ENCODE assay signal across 1 cellular context in genomic region chr2:197499594-197500502, GRCh38.
TF ChIP-seq lines count a peak whose summit lies in the region.

HSPD1 (minus strand) TSS chr2:197499840; CDS start chr2:197498848, 992 bp downstream.
HSPE1 (plus strand) TSS chr2:197500379; CDS start chr2:197500437, 58 bp downstream.

TF ChIP-seq in K562, 482 proteins besides CTCF, POLR2A, EP300 and RAD21 (continued from another document and continues in another):
- TF ChIP-seq E2F5 (CRISPR knock-in tag; IDR thresholded peaks at IDR 0.05) = peak; percentile 81; the same call in 1 of the 2 replicates
- no peak; the same call in 1 of the 2 replicates for TF ChIP-seq GTF2E2 (tag; IDR thresholded peaks at IDR 0.05)
- TF ChIP-seq KLF6 (CRISPR knock-in tag; IDR thresholded peaks at IDR 0.05; ENCODE audit: borderline replicate concordance) = peak; percentile 82; the same call in 1 of the 2 replicates
- TF ChIP-seq SOX6 (IDR thresholded peaks at IDR 0.05) = peak; percentile 32; the same call in 1 of the 2 replicates
- TF ChIP-seq GATA2 (CRISPR knock-in tag; IDR thresholded peaks at IDR 0.05) = no peak
- no peak for TF ChIP-seq SRSF9 (IDR thresholded peaks at IDR 0.05; ENCODE audit: borderline replicate concordance, low read depth, low read length)
- TF ChIP-seq C11orf30 (IDR thresholded peaks at IDR 0.05; ENCODE audit: low read depth) = peak; percentile 53; the same call in 1 of the 2 replicates
- no peak for TF ChIP-seq ZNF395 (CRISPR knock-in tag; IDR thresholded peaks at IDR 0.05)
- 0 out of 2 replicates have a peak, but pooled peaks have one; percentile 55 for TF ChIP-seq ATF6 (CRISPR knock-in tag; IDR thresholded peaks at IDR 0.05)
- no peak for TF ChIP-seq ZNF239 (CRISPR knock-in tag; IDR thresholded peaks at IDR 0.05)
- no peak for TF ChIP-seq ZNF57 (CRISPR knock-in tag; IDR thresholded peaks at IDR 0.05)
- peak; percentile 46 for TF ChIP-seq RBBP5 (IDR thresholded peaks at IDR 0.05; ENCODE audit: borderline replicate concordance, insufficient read depth, low read length, poor library complexity, severe bottlenecking)
- TF ChIP-seq ZBTB9 (CRISPR knock-in tag; IDR thresholded peaks at IDR 0.05) = no peak
- peak; percentile 88 for TF ChIP-seq ELF4 (CRISPR knock-in tag; IDR thresholded peaks at IDR 0.05)
- peak; percentile 40; the same call in 1 of the 2 replicates for TF ChIP-seq PHF21A (IDR thresholded peaks at IDR 0.05; ENCODE audit: borderline replicate concordance, low read depth)
- peak; percentile 96 for TF ChIP-seq NR2C1 (IDR thresholded peaks at IDR 0.05)
- TF ChIP-seq NR2C1 (tag; IDR thresholded peaks at IDR 0.05) = peak; percentile 97
- TF ChIP-seq PKNOX1 (IDR thresholded peaks at IDR 0.05) = peak; percentile 43; the same call in 1 of the 2 replicates
- TF ChIP-seq ZBTB26 (CRISPR knock-in tag; IDR thresholded peaks at IDR 0.05) = no peak
- TF ChIP-seq MITF (IDR thresholded peaks at IDR 0.05) = 0 out of 2 replicates have a peak, but pooled peaks have one; percentile 34
- TF ChIP-seq ZNF121 (CRISPR knock-in tag; conservative IDR thresholded peaks at IDR 0.05) = no peak
- TF ChIP-seq TRIM24 (IDR thresholded peaks at IDR 0.05) = peak in 1 of 2 experiments; percentile 68; a peak in 1 of 4 replicates
- peak; percentile 66 for TF ChIP-seq JUND (IDR thresholded peaks at IDR 0.05; ENCODE audit: borderline replicate concordance, low read depth, low read length)
- no peak; the same call in 2 of the 3 replicates for TF ChIP-seq JUND (tag; IDR thresholded peaks at IDR 0.05; ENCODE audit: borderline replicate concordance, low read depth, low read length)
- TF ChIP-seq ZNF347 (CRISPR knock-in tag; IDR thresholded peaks at IDR 0.05; ENCODE audit: low read depth) = no peak
- no peak for TF ChIP-seq MECOM (CRISPR knock-in tag; IDR thresholded peaks at IDR 0.05)
- TF ChIP-seq MTA1 (IDR thresholded peaks at IDR 0.05; ENCODE audit: borderline replicate concordance) = peak; percentile 77
- no peak for TF ChIP-seq ARID2 (IDR thresholded peaks at IDR 0.05)
- TF ChIP-seq KAT2B (IDR thresholded peaks at IDR 0.05; ENCODE audit: low read depth, low read length) = no peak
- TF ChIP-seq CXXC5 (CRISPR knock-in tag; IDR thresholded peaks at IDR 0.05) = peak; percentile 99
- TF ChIP-seq CBFA2T3 (IDR thresholded peaks at IDR 0.05) = peak; percentile 99
- no peak for TF ChIP-seq SNIP1 (IDR thresholded peaks at IDR 0.05; ENCODE audit: low read depth)
- TF ChIP-seq ZSCAN29 (IDR thresholded peaks at IDR 0.05) = peak; percentile 66
- TF ChIP-seq TOE1 (IDR thresholded peaks at IDR 0.05; ENCODE audit: borderline replicate concordance) = peak; percentile 79; the same call in 1 of the 2 replicates
- TF ChIP-seq TOE1 (CRISPR knock-in tag; IDR thresholded peaks at IDR 0.05; ENCODE audit: borderline replicate concordance, low read depth) = 0 out of 2 replicates have a peak, but pooled peaks have one; percentile 23
- TF ChIP-seq ZNF444 (CRISPR knock-in tag; IDR thresholded peaks at IDR 0.05) = no peak
- no peak; the same call in 1 of the 2 replicates for TF ChIP-seq MED1 (CRISPR knock-in tag; IDR thresholded peaks at IDR 0.05; ENCODE audit: borderline replicate concordance)
- no peak for TF ChIP-seq ASH1L (IDR thresholded peaks at IDR 0.05; ENCODE audit: borderline replicate concordance, low read depth, partially characterized antibody)
- TF ChIP-seq MGA (IDR thresholded peaks at IDR 0.05) = peak; percentile 80
- TF ChIP-seq MXD1 (CRISPR knock-in tag; IDR thresholded peaks at IDR 0.05; ENCODE audit: borderline replicate concordance, poor library complexity, severe bottlenecking) = peak; percentile 58
